ENCODE assay signal across 12 cellular contexts in genomic region chr6:1701668-1702353, GRCh38.
DNase-seq lines count a peak whose midpoint lies in the region; ATAC-seq and TF ChIP-seq lines count a peak whose summit lies in the region.
"Had no signal": no experiment of that assay in that cellular context is flagged by ENCODE, and none has a peak within 500 bp of the region (broad histone marks: within the 10 kb centered on the region; RNA-seq: fewer than 3 reads in every experiment).

No MANE protein-coding gene starts in this region.

- no peak for ATAC-seq in HG03108 (IDR thresholded peaks at IDR 0.05; ENCODE audit: unreplicated experiment)

- CTCF ChIA-PET in SK-N-SH (lab: Yijun Ruan, JAX), result interaction anchor here (1.3 to 2.5 kb wide), 5 partner anchors 15 to 652 kb away, joined by 3 to 8 read pairs (median 4); no protein-coding TSS in a partner anchor

- no peak for TF ChIP-seq RAD21 in SK-N-SH (IDR thresholded peaks at IDR 0.05; ENCODE audit: low read length)

- H3K4me1 ChIP-seq in SK-N-SH (ENCODE audit: control insufficient read depth in 1 of 2, insufficient read depth in 2 of 2, low read depth in 1 of 2, low read length in 1 of 2) (peaks cover 6 to 16% of the 10 kb centered on the region in 2 experiments; a peak in 3 of 4 replicates), rectal smooth muscle tissue (ENCODE audit: control insufficient read depth, insufficient read depth, low read length) (peaks cover 2% of the 10 kb centered on the region)

- 0 out of 4 replicates have a peak, but pooled peaks of 1 of the 2 experiments have one; percentile 10 for TF ChIP-seq EP300 in SK-N-SH (IDR thresholded peaks at IDR 0.05; ENCODE audit: borderline replicate concordance in 1 of 2, low read depth in 1 of 2, low read length in 1 of 2)

- H3F3A ChIP-seq in SK-N-SH (replicated peaks; ENCODE audit: insufficient read depth), result no peaks in the 10 kb centered on the region

- no peak overlapping the region for H3K4me3 Mint-ChIP-seq in activated naive CD8-positive, alpha-beta T cell treated with anti-CD3 and anti-CD28 coated beads for 36 hours

- 69% methylated on average over 12 of the region's 12 CpGs for WGBS in SK-N-SH (ENCODE audit: low lambda C conversion rate)

- H3K36me3 ChIP-seq in SK-N-SH (replicated peaks in 1 of 2; ENCODE audit: control insufficient read depth in 1 of 2, insufficient read depth in 2 of 2, low read length in 1 of 2) (no peaks in the 10 kb centered on the region), rectal smooth muscle tissue (ENCODE audit: control insufficient read depth, insufficient read depth, low read length) (no peaks in the 10 kb centered on the region)
- H3K36me3 ChIP-seq: neutrophil had no signal

- no peak overlapping the region for H2AFZ ChIP-seq in SK-N-SH (ENCODE audit: low read depth)

- H3K9ac ChIP-seq in SK-N-SH, result no peak overlapping the region
- no peak overlapping the region for H3K9ac ChIP-seq in rectal smooth muscle tissue (ENCODE audit: low read length)

- no peak for TF ChIP-seq POLR2A in erythroblast (IDR thresholded peaks at IDR 0.05; ENCODE audit: low read length)

- TF ChIP-seq CTCF in SK-N-SH (IDR thresholded peaks at IDR 0.05) (no peak), foreskin fibroblast (IDR thresholded peaks at IDR 0.05; ENCODE audit: low read depth, low read length) (no peak)

- H3K4me1 Mint-ChIP-seq in activated naive CD8-positive, alpha-beta T cell treated with anti-CD3 and anti-CD28 coated beads for 36 hours, result no peaks in the 10 kb centered on the region

- H3K4me3 ChIP-seq in SK-N-SH (ENCODE audit: low read depth in 2 of 2, low read length in 1 of 2), result no peak overlapping the region
- no peak overlapping the region for H3K4me3 ChIP-seq in foreskin fibroblast (ENCODE audit: low read depth in 1 of 2, low read length in 2 of 2)
- no peak overlapping the region for H3K4me3 ChIP-seq in rectal smooth muscle tissue (ENCODE audit: low read length)

- H3K9me3 ChIP-seq in SK-N-SH, result no peaks in the 10 kb centered on the region
- H3K9me3 ChIP-seq: neutrophil had no signal

- no peaks in the 10 kb centered on the region for H3K9me3 Mint-ChIP-seq in activated naive CD8-positive, alpha-beta T cell treated with anti-CD3 and anti-CD28 coated beads for 36 hours

- no peaks in the 10 kb centered on the region for H3K79me2 ChIP-seq in SK-N-SH (ENCODE audit: insufficient read depth)

- no peaks in the 10 kb centered on the region for H4K20me1 ChIP-seq in SK-N-SH (ENCODE audit: insufficient read depth)

- H3K27ac ChIP-seq in SK-N-SH (ENCODE audit: low read depth in 2 of 2, low read length in 1 of 2), result peak overlapping the region in 1 of 2 experiments; percentile 23; a peak in 3 of 4 replicates
- H3K27ac ChIP-seq in rectal smooth muscle tissue (ENCODE audit: low read depth, low read length), result peak overlapping the region; percentile 17
- H3K27ac ChIP-seq: neutrophil had no signal

- H3K27me3 Mint-ChIP-seq in activated naive CD8-positive, alpha-beta T cell treated with anti-CD3 and anti-CD28 coated beads for 36 hours, result no peaks in the 10 kb centered on the region

- H3K4me2 ChIP-seq in SK-N-SH, result no peak overlapping the region

- no peaks in the 10 kb centered on the region for H3K9me2 ChIP-seq in SK-N-SH

- peaks cover 2% of the 10 kb centered on the region for H3K36me3 Mint-ChIP-seq in activated naive CD8-positive, alpha-beta T cell treated with anti-CD3 and anti-CD28 coated beads for 36 hours

- DNase-seq in EH (ENCODE audit: low read depth) (peak; percentile 97), SK-N-SH (no peak), foreskin fibroblast (peak; percentile 67 to 80), NCI-H1417 treated with DMSO at 0.1 percent for 48 hours (lab: John Stamatoyannopoulos, UW) (no peak), erythroblast (lab: John Stamatoyannopoulos, UW) (no peak)
- DNase-seq in activated naive CD8-positive, alpha-beta T cell treated with anti-CD3 and anti-CD28 coated beads for 36 hours, result no peak
- DNase-seq: caudate nucleus, COR-L47, NCI-H2029 treated with DMSO at 0.1 percent for 48 hours had no signal

- POLR2A ChIA-PET in SK-N-SH (lab: Yijun Ruan, JAX), result no interaction called here

- no peaks in the 10 kb centered on the region for H3K27me3 ChIP-seq in SK-N-SH (ENCODE audit: insufficient read depth)
- no peaks in the 10 kb centered on the region for H3K27me3 ChIP-seq in rectal smooth muscle tissue (ENCODE audit: control insufficient read depth, insufficient read depth, low read length)
- H3K27me3 ChIP-seq: neutrophil had no signal

- no peak overlapping the region for H3K27ac Mint-ChIP-seq in activated naive CD8-positive, alpha-beta T cell treated with anti-CD3 and anti-CD28 coated beads for 36 hours

TF ChIP-seq in SK-N-SH, 30 proteins besides CTCF, POLR2A, EP300 and RAD21 (continues in another document):
- TF ChIP-seq TAF1 (IDR thresholded peaks at IDR 0.05; ENCODE audit: borderline replicate concordance, low read depth, low read length) (no peak), EZH2phosphoT487 (IDR thresholded peaks at IDR 0.05; ENCODE audit: borderline replicate concordance, low read depth) (no peak), GATA2 (CRISPR knock-in tag; IDR thresholded peaks at IDR 0.05) (no peak), RCOR1 (IDR thresholded peaks at IDR 0.05; ENCODE audit: low read length) (no peak), RFX5 (IDR thresholded peaks at IDR 0.05; ENCODE audit: low read length) (no peak), CHD2 (IDR thresholded peaks at IDR 0.05; ENCODE audit: low read length, partially characterized antibody) (no peak), SMC3 (IDR thresholded peaks at IDR 0.05; ENCODE audit: low read depth, low read length) (no peak), POLR2AphosphoS5 (IDR thresholded peaks at IDR 0.05; ENCODE audit: low read depth, low read length) (no peak), REST (IDR thresholded peaks at IDR 0.05; ENCODE audit: low read depth, low read length) (no peak), NRF1 (IDR thresholded peaks at IDR 0.05; ENCODE audit: low read depth, low read length) (no peak), JUND (IDR thresholded peaks at IDR 0.05) (peak; percentile 56), MXI1 (IDR thresholded peaks at IDR 0.05; ENCODE audit: low read depth, low read length) (no peak), TEAD4 (IDR thresholded peaks at IDR 0.05; ENCODE audit: borderline replicate concordance, insufficient read depth) (peak; percentile 30; the same call in 1 of the 2 replicates), TCF12 (IDR thresholded peaks at IDR 0.05) (peak; percentile 29; the same call in 1 of the 2 replicates), YY1 (IDR thresholded peaks at IDR 0.05; ENCODE audit: low read depth) (no peak), FOXJ3 (CRISPR knock-in tag; IDR thresholded peaks at IDR 0.05) (no peak), FOXM1 (IDR thresholded peaks at IDR 0.05; ENCODE audit: low read depth) (no peak), RXRA (IDR thresholded peaks at IDR 0.05; ENCODE audit: borderline replicate concordance, low read depth) (no peak), NFIC (IDR thresholded peaks at IDR 0.05; ENCODE audit: borderline replicate concordance) (no peak), GABPA (IDR thresholded peaks at IDR 0.05; ENCODE audit: low read depth) (no peak)
- TF ChIP-seq, protein P1, sequence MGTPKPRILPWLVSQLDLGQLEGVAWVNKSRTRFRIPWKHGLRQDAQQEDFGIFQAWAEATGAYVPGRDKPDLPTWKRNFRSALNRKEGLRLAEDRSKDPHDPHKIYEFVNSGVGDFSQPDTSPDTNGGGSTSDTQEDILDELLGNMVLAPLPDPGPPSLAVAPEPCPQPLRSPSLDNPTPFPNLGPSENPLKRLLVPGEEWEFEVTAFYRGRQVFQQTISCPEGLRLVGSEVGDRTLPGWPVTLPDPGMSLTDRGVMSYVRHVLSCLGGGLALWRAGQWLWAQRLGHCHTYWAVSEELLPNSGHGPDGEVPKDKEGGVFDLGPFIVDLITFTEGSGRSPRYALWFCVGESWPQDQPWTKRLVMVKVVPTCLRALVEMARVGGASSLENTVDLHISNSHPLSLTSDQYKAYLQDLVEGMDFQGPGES (IDR thresholded peaks at IDR 0.05; ENCODE audit: low read depth, low read length), result no peak
- TF ChIP-seq, protein P2, sequence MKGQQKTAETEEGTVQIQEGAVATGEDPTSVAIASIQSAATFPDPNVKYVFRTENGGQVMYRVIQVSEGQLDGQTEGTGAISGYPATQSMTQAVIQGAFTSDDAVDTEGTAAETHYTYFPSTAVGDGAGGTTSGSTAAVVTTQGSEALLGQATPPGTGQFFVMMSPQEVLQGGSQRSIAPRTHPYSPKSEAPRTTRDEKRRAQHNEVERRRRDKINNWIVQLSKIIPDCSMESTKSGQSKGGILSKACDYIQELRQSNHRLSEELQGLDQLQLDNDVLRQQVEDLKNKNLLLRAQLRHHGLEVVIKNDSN (IDR thresholded peaks at IDR 0.05; ENCODE audit: borderline replicate concordance, low read depth), result no peak

Comparison
In these comparisons a context has a peak if more than half of its experiments do, and no peak if none do; other contexts are left out.
1. DNase-seq: peak in EH (single experiment) and foreskin fibroblast (2 of 2); none in SK-N-SH (single experiment), NCI-H1417 treated with DMSO at 0.1 percent for 48 hours (single experiment), activated naive CD8-positive, alpha-beta T cell treated with anti-CD3 and anti-CD28 coated beads for 36 hours (single experiment) and erythroblast (0 of 2).